Comparison of ENCODE assay signal across 17 cellular contexts in the genomic region with DNA sequence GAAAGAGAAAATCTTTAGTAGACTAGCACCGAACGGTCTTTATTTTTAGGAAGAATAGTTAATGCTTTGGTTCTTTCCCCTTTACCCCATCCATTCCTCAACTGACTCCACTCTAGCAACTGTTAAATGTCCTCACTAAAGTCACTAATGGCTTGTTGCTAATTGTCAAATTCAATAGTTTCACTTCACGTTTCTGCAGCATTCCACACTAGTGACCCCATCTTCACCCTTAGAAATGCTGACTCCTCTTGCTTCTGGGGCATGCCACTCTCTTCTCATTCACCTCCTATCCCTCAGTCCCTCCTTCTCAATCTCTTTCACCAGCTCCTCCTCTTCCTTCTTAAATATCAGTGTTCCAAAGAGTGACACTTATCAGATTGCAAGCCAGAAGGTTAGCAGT. TPM values are rescaled to one million over a fixed set of nuclear protein-coding genes. Genes with fewer than 3 reads are reported as not detected.
A peak's percentile ranks its signal among the peaks of the same experiment; 100 is the strongest.
DNase-seq lines count a peak whose midpoint lies in the region; ATAC-seq, FAIRE-seq and TF ChIP-seq lines count a peak whose summit lies in the region.
"Had no signal": no experiment of that assay in that cellular context is flagged by ENCODE, and none has a peak within 500 bp of the region (broad histone marks: within the 10 kb centered on the region; RNA-seq: fewer than 3 reads in every experiment).

No MANE protein-coding gene starts in this region.

- H3K4me2 ChIP-seq in OCI-LY3 (ENCODE audit: low read length) (peak overlapping the region; percentile 37; the same call in 1 of the 2 replicates), HepG2 (ENCODE audit: low read depth, low read length) (no peak overlapping the region)
- H3K4me2 ChIP-seq: BLaER1, GM23338 had no signal

- POLR2A ChIA-PET in HepG2 (lab: Yijun Ruan, JAX): no interaction called here

- CTCF ChIA-PET in HepG2 (lab: Yijun Ruan, JAX; ENCODE audit: low intra/inter-chr PET ratio, low total read pairs): no interaction called here

- whole genome bisulfite sequencing in HepG2 (ENCODE audit: low lambda C conversion rate): 6% methylated on average over 3 of the region's 3 CpGs

- H4K20me1 ChIP-seq in OCI-LY3 (ENCODE audit: insufficient read depth, low read length) (no peaks in the 10 kb centered on the region), HepG2 (ENCODE audit: insufficient read depth, low read length) (no peaks in the 10 kb centered on the region)
- H4K20me1 ChIP-seq: BLaER1 had no signal

- peaks cover 2% of the 10 kb centered on the region; the same call in 1 of the 2 replicates for H3K27me3 ChIP-seq in OCI-LY3 (ENCODE audit: low read depth, low read length)
- H3K27me3 ChIP-seq in upper lobe of right lung: no peaks in the 10 kb centered on the region
- no peaks in the 10 kb centered on the region for H3K27me3 ChIP-seq in HepG2 (ENCODE audit: control insufficient read depth in 1 of 2, insufficient read depth in 2 of 2, low read length in 2 of 2)
- H3K27me3 ChIP-seq: BLaER1 had no signal

- H3K9me3 ChIP-seq in OCI-LY3 (ENCODE audit: insufficient read depth, low read length): no peaks in the 10 kb centered on the region
- H3K9me3 ChIP-seq in upper lobe of right lung: no peaks in the 10 kb centered on the region
- H3K9me3 ChIP-seq in HepG2 (ENCODE audit: low read length): no peaks in the 10 kb centered on the region
- H3K9me3 ChIP-seq: BLaER1 had no signal

- TF ChIP-seq EP300 in HepG2 (IDR thresholded peaks at IDR 0.05; ENCODE audit: low read depth in 2 of 2, low read length in 2 of 2): no peak
- no peak for TF ChIP-seq EP300 in HepG2 (CRISPR knock-in tag; IDR thresholded peaks at IDR 0.05; ENCODE audit: borderline replicate concordance)

- intact Hi-C loops in upper lobe of right lung (cut with DNase I): no loop called here
- intact Hi-C loops in HepG2 (cut with micrococcal nuclease; ENCODE audit: unreplicated experiment): no loop called here

- H3K4me3 ChIP-seq in OCI-LY3 (ENCODE audit: low read length) (no peak overlapping the region), upper lobe of right lung (no peak overlapping the region), HepG2 (replicated peaks in 1 of 3; ENCODE audit: insufficient read depth in 1 of 3, low read depth in 2 of 3, low read length in 3 of 3) (no peak overlapping the region)
- H3K4me3 ChIP-seq: BLaER1, GM23338 had no signal

- no peak for TF ChIP-seq POLR2A in HepG2 (IDR thresholded peaks at IDR 0.05; ENCODE audit: insufficient read depth in 1 of 2, low read depth in 2 of 2, low read length in 2 of 2)

- no peak for FAIRE-seq in HepG2 (lab: Jason Lieb, UNC)

- H2AFZ ChIP-seq in OCI-LY3 (ENCODE audit: low read depth, low read length): no peak overlapping the region
- no peak overlapping the region for H2AFZ ChIP-seq in HepG2 (ENCODE audit: low read length)
- H2AFZ ChIP-seq: GM23338 had no signal

- H3K4me1 ChIP-seq in OCI-LY3 (ENCODE audit: low read length) (peaks cover 9% of the 10 kb centered on the region), upper lobe of right lung (no peaks in the 10 kb centered on the region), HepG2 (ENCODE audit: insufficient read depth, low read length) (no peaks in the 10 kb centered on the region)
- H3K4me1 ChIP-seq: BLaER1 had no signal

- ATAC-seq in upper lobe of right lung (peak; percentile 49), HepG2 (no peak), GM18502 (IDR thresholded peaks at IDR 0.05; ENCODE audit: poor library complexity, unreplicated experiment) (no peak)
- ATAC-seq: GM23338 had no signal

- in situ Hi-C loops in HepG2 (cut with HindIII; ENCODE audit: extremely low pct_ligation_motif_present, low pct_unique_long_range_greater_than_20kb): no loop called here

- no peak for TF ChIP-seq RAD21 in HepG2 (CRISPR knock-in tag; IDR thresholded peaks at IDR 0.05)

- BruUV-seq in HepG2 (replicated peaks; lab: Mats Ljungman, UMichigan): no TSS peak

- TF ChIP-seq CTCF in OCI-LY3 (IDR thresholded peaks at IDR 0.05; ENCODE audit: low read depth, low read length): no peak
- no peak for TF ChIP-seq CTCF in upper lobe of right lung (IDR thresholded peaks at IDR 0.05)
- TF ChIP-seq CTCF in HepG2 (CRISPR knock-in tag; IDR thresholded peaks at IDR 0.05): no peak

- H3K36me3 ChIP-seq in OCI-LY3 (replicated peaks; ENCODE audit: low read depth, low read length) (no peaks in the 10 kb centered on the region), upper lobe of right lung (no peaks in the 10 kb centered on the region), HepG2 (replicated peaks in 1 of 2; ENCODE audit: control insufficient read depth in 1 of 2, insufficient read depth in 2 of 2, low read length in 2 of 2) (no peaks in the 10 kb centered on the region)
- H3K36me3 ChIP-seq: BLaER1 had no signal

- H3K79me2 ChIP-seq in OCI-LY3 (ENCODE audit: low read length) (no peaks in the 10 kb centered on the region), HepG2 (ENCODE audit: insufficient read depth, low read length) (no peaks in the 10 kb centered on the region)

- no peak overlapping the region for H3K9ac ChIP-seq in OCI-LY3 (ENCODE audit: low read length)
- no peak overlapping the region for H3K9ac ChIP-seq in HepG2 (ENCODE audit: insufficient read depth, low read depth, low read length)
- H3K9ac ChIP-seq: BLaER1 had no signal

- DNase-seq in SIG-M5 treated with dmso at 0.1 percent for 504 hours (lab: John Stamatoyannopoulos, UW; ENCODE audit: unreplicated experiment) (peak; percentile 48), SIG-M5 (lab: John Stamatoyannopoulos, UW) (no peak), NOMO-1 (lab: John Stamatoyannopoulos, UW; ENCODE audit: unreplicated experiment in 2 of 2) (peak; percentile 47 to 77), upper lobe of right lung (no peak), HepG2 (ENCODE audit: low spot score) (no peak), substantia nigra (lab: John Stamatoyannopoulos, UW) (no peak)
- DNase-seq: 8988T; AML-193; CD4-positive, CD25-positive, alpha-beta regulatory T cell; DMS53; GF-D8; H7 had no signal

- H3K27ac ChIP-seq in OCI-LY3 (ENCODE audit: low read length): no peak overlapping the region
- H3K27ac ChIP-seq in upper lobe of right lung: no peak overlapping the region
- H3K27ac ChIP-seq in HepG2 (ENCODE audit: extremely low read length, insufficient read depth, low read length): no peak overlapping the region
- no peak overlapping the region for H3K27ac ChIP-seq in substantia nigra (ENCODE audit: low read depth, low read length, poor library complexity, severe bottlenecking)
- H3K27ac ChIP-seq: BLaER1 had no signal

TF ChIP-seq in HepG2, 621 proteins besides CTCF, POLR2A, EP300 and RAD21 (continues in another document):
- TF ChIP-seq GFI1 (CRISPR knock-in tag; IDR thresholded peaks at IDR 0.05; ENCODE audit: borderline replicate concordance) (no peak), JUND (CRISPR knock-in tag; IDR thresholded peaks at IDR 0.05) (no peak), ZNF446 (CRISPR knock-in tag; IDR thresholded peaks at IDR 0.05) (no peak), HMGA1 (CRISPR knock-in tag; conservative IDR thresholded peaks at IDR 0.05) (no peak), CBX5 (CRISPR knock-in tag; IDR thresholded peaks at IDR 0.05; ENCODE audit: borderline replicate concordance) (no peak)

RNA-seq across cellular contexts. Expression of a gene that starts 19.4 kb away (rescaled TPM):
- 1.7 TPM for total RNA-seq in upper lobe of right lung
- not detected in 2 replicates for total RNA-seq in HepG2 (2016; rRNA removed; fragmentation: Illumina TruSeq; extraction: Trizol)
- total RNA-seq in HepG2 (2016; cell fraction: cytosol; rRNA removed; fragmentation: Illumina TruSeq; extraction: Trizol; ENCODE audit: low read depth): not detected in 2 replicates
- total RNA-seq in HepG2 (2016; cell fraction: insoluble cytoplasmic fraction; rRNA removed; fragmentation: Illumina TruSeq; extraction: Trizol): not detected in 2 replicates
- total RNA-seq in HepG2 (2016; cell fraction: membrane; rRNA removed; fragmentation: Illumina TruSeq; extraction: Trizol): not detected in 2 replicates
- not detected in 2 replicates for total RNA-seq in HepG2 (2016; cell fraction: nucleus; rRNA removed; fragmentation: Illumina TruSeq; extraction: Trizol)
- polyA plus RNA-seq in HepG2 (2011; rRNA removed): not detected in 2 replicates
- polyA plus RNA-seq in HepG2 (2011; cell fraction: cytosol; rRNA removed): not detected in 2 replicates
- not detected in 2 replicates for polyA plus RNA-seq in HepG2 (2011; cell fraction: nucleus; rRNA removed)
- not detected in 2 replicates for polyA plus RNA-seq in HepG2 (2012)
- polyA plus RNA-seq in HepG2 (2016; cell fraction: cytosol; fragmentation: Illumina TruSeq; extraction: Trizol; ENCODE audit: low read depth): not detected in 2 replicates
- polyA plus RNA-seq in HepG2 (2016; cell fraction: insoluble cytoplasmic fraction; fragmentation: Illumina TruSeq; extraction: Trizol; ENCODE audit: low read depth): not detected in 2 replicates
- polyA plus RNA-seq in HepG2 (2016; cell fraction: membrane; fragmentation: Illumina TruSeq; extraction: Trizol; ENCODE audit: low read depth): not detected in 2 replicates
- polyA plus RNA-seq in HepG2 (2016; cell fraction: nucleus; fragmentation: Illumina TruSeq; extraction: Trizol; ENCODE audit: insufficient read depth, low read depth): not detected in 2 replicates
- not detected in 2 replicates for polyA minus RNA-seq in HepG2 (2011; rRNA and poly(A)+ RNA removed; ENCODE audit: low replicate concordance)
- polyA minus RNA-seq in HepG2 (2011; cell fraction: cytosol; rRNA and poly(A)+ RNA removed): not detected in 2 replicates
- polyA minus RNA-seq in HepG2 (2011; cell fraction: nucleus; rRNA and poly(A)+ RNA removed): not detected in 2 replicates
- total RNA-seq: CD4-positive, CD25-positive, alpha-beta regulatory T cell had no signal
- polyA plus RNA-seq: CD4-positive, CD25-positive, alpha-beta regulatory T cell had no signal

RNA-seq across cellular contexts. Expression of a gene that starts 52.6 kb away (rescaled TPM):
- total RNA-seq in upper lobe of right lung: 146 TPM
- not detected in 2 replicates for total RNA-seq in HepG2 (2016; rRNA removed; fragmentation: Illumina TruSeq; extraction: Trizol)
- not detected in 2 replicates for total RNA-seq in HepG2 (2016; cell fraction: cytosol; rRNA removed; fragmentation: Illumina TruSeq; extraction: Trizol; ENCODE audit: low read depth)
- total RNA-seq in HepG2 (2016; cell fraction: insoluble cytoplasmic fraction; rRNA removed; fragmentation: Illumina TruSeq; extraction: Trizol): not detected in 2 replicates
- total RNA-seq in HepG2 (2016; cell fraction: membrane; rRNA removed; fragmentation: Illumina TruSeq; extraction: Trizol): not detected in 2 replicates
- not detected in 2 replicates for total RNA-seq in HepG2 (2016; cell fraction: nucleus; rRNA removed; fragmentation: Illumina TruSeq; extraction: Trizol)
- not detected in 2 replicates for polyA plus RNA-seq in HepG2 (2011; rRNA removed)
- polyA plus RNA-seq in HepG2 (2011; cell fraction: cytosol; rRNA removed): not detected in 2 replicates
- polyA plus RNA-seq in HepG2 (2011; cell fraction: nucleus; rRNA removed): not detected in 2 replicates
- not detected in 2 replicates for polyA plus RNA-seq in HepG2 (2012)
- not detected in 2 replicates for polyA plus RNA-seq in HepG2 (2016; cell fraction: cytosol; fragmentation: Illumina TruSeq; extraction: Trizol; ENCODE audit: low read depth)
- not detected in 2 replicates for polyA plus RNA-seq in HepG2 (2016; cell fraction: insoluble cytoplasmic fraction; fragmentation: Illumina TruSeq; extraction: Trizol; ENCODE audit: low read depth)
- polyA plus RNA-seq in HepG2 (2016; cell fraction: membrane; fragmentation: Illumina TruSeq; extraction: Trizol; ENCODE audit: low read depth): not detected in 2 replicates
- polyA plus RNA-seq in HepG2 (2016; cell fraction: nucleus; fragmentation: Illumina TruSeq; extraction: Trizol; ENCODE audit: insufficient read depth, low read depth): not detected in 2 replicates
- not detected in 2 replicates for polyA minus RNA-seq in HepG2 (2011; rRNA and poly(A)+ RNA removed; ENCODE audit: low replicate concordance)
- polyA minus RNA-seq in HepG2 (2011; cell fraction: cytosol; rRNA and poly(A)+ RNA removed): not detected in 2 replicates
- not detected in 2 replicates for polyA minus RNA-seq in HepG2 (2011; cell fraction: nucleus; rRNA and poly(A)+ RNA removed)
- total RNA-seq: CD4-positive, CD25-positive, alpha-beta regulatory T cell; GM23338; H7; HT1080 had no signal
- polyA plus RNA-seq: CD4-positive, CD25-positive, alpha-beta regulatory T cell had no signal

Comparison
In these comparisons a context has a peak if more than half of its experiments do, and no peak if none do; other contexts are left out.
1. DNase-seq: peak in SIG-M5 treated with dmso at 0.1 percent for 504 hours (single experiment) and NOMO-1 (2 of 2); none in SIG-M5 (single experiment), upper lobe of right lung (single experiment), HepG2 (single experiment) and substantia nigra (0 of 49).
2. RNA of a gene that starts 52.6 kb away (total RNA-seq): 146 TPM in upper lobe of right lung (single experiment); not detected in HepG2; every median in the first group is over 100 times any median in the second.